In the genomic region with DNA sequence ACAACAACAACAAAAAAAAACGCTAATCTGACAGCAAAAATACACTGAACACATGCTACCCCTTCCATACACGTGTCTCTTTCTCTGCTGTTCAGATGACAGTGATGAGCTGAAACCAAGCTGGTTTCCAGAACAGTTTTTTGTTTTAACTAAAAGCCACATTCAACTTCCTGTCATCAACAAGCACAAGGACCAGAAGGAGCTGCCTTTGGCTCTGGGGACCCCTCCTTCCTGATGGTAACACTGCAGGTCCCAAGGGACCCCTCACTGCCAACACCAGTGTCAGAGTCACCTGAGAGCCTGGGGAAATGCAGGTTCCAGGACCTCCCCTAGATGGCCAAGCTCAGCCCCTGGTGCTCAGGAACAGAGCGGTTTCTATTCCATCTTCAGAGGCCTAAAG, we compare ENCODE assay signal across 9 cellular contexts. TPM values are rescaled to one million over a fixed set of nuclear protein-coding genes. Genes with fewer than 3 reads are reported as not detected.
DNase-seq lines count a peak whose midpoint lies in the region; ATAC-seq and TF ChIP-seq lines count a peak whose summit lies in the region.
"Had no signal": no experiment of that assay in that cellular context is flagged by ENCODE, and none has a peak within 500 bp of the region (broad histone marks: within the 10 kb centered on the region; RNA-seq: fewer than 3 reads in every experiment).

No MANE protein-coding gene starts in this region.

- H3K36me3 Mint-ChIP-seq in activated T-helper 2 cell treated with anti-CD3 and anti-CD28 coated beads, Interferon-gamma antibody, Interleukin-2, Interleukin-4, amounts not matched to agents 10 μg/mL and 5 μg/mL and 100 μg/mL, durations not matched to agents 14 hours and 24 hours and 36 hours (ENCODE audit: low read depth), result peaks cover 78% of the 10 kb centered on the region

- TF ChIP-seq POLR2A in thyroid gland (IDR thresholded peaks at IDR 0.05), result no peak

- no peaks in the 10 kb centered on the region for H3K9me3 ChIP-seq in thyroid gland
- H3K9me3 ChIP-seq in osteoblast (ENCODE audit: low read depth, low read length), result no peaks in the 10 kb centered on the region

- TF ChIP-seq CTCF in GM10266 (IDR thresholded peaks at IDR 0.05; ENCODE audit: control insufficient read depth, insufficient read depth, low read depth, missing control alignments), result no peak
- TF ChIP-seq CTCF in thyroid gland (IDR thresholded peaks at IDR 0.05), result no peak
- TF ChIP-seq CTCF in osteoblast (IDR thresholded peaks at IDR 0.05; ENCODE audit: extremely low read depth, low read depth, low read length), result no peak

- H3K4me1 ChIP-seq in thyroid gland (peaks cover 0 to 3% of the 10 kb centered on the region in 2 donors), osteoblast (ENCODE audit: insufficient read depth, low read length) (no peaks in the 10 kb centered on the region)

- no peaks in the 10 kb centered on the region for H3K27me3 Mint-ChIP-seq in activated T-helper 2 cell treated with anti-CD3 and anti-CD28 coated beads, Interferon-gamma antibody, Interleukin-2, Interleukin-4, amounts not matched to agents 10 μg/mL and 5 μg/mL and 100 μg/mL, durations not matched to agents 14 hours and 24 hours and 36 hours (ENCODE audit: low read depth)

- H3K27ac ChIP-seq in thyroid gland (no peak overlapping the region), osteoblast (ENCODE audit: low read depth, low read length) (no peak overlapping the region)

- peaks cover 41% of the 10 kb centered on the region for H3K4me1 Mint-ChIP-seq in activated T-helper 2 cell treated with anti-CD3 and anti-CD28 coated beads, Interferon-gamma antibody, Interleukin-2, Interleukin-4, amounts not matched to agents 10 μg/mL and 5 μg/mL and 100 μg/mL, durations not matched to agents 14 hours and 24 hours and 36 hours (ENCODE audit: low read depth)
- H3K4me1 Mint-ChIP-seq: nephron had no signal

- H3K79me2 ChIP-seq in osteoblast (ENCODE audit: insufficient read depth, low read length), result no peaks in the 10 kb centered on the region

- no peak overlapping the region for H3K4me2 ChIP-seq in osteoblast (ENCODE audit: insufficient read depth, low read length)

- H3K27me3 ChIP-seq in thyroid gland (no peaks in the 10 kb centered on the region), osteoblast (ENCODE audit: insufficient read depth, low read length) (no peaks in the 10 kb centered on the region)

- no peak overlapping the region for H2AFZ ChIP-seq in osteoblast (ENCODE audit: low read length)

- peak overlapping the region; percentile 54 for H3K4me3 Mint-ChIP-seq in activated T-helper 2 cell treated with anti-CD3 and anti-CD28 coated beads, Interferon-gamma antibody, Interleukin-2, Interleukin-4, amounts not matched to agents 10 μg/mL and 5 μg/mL and 100 μg/mL, durations not matched to agents 14 hours and 24 hours and 36 hours (ENCODE audit: low read depth)
- H3K4me3 Mint-ChIP-seq: nephron had no signal

- peak; percentile 86 for ATAC-seq in GM19438 (IDR thresholded peaks at IDR 0.05; ENCODE audit: low read depth, unreplicated experiment)
- peak; percentile 76 for ATAC-seq in HG03196 (IDR thresholded peaks at IDR 0.05; ENCODE audit: unreplicated experiment)

- H3K9me3 Mint-ChIP-seq in activated T-helper 2 cell treated with anti-CD3 and anti-CD28 coated beads, Interferon-gamma antibody, Interleukin-2, Interleukin-4, amounts not matched to agents 10 μg/mL and 5 μg/mL and 100 μg/mL, durations not matched to agents 14 hours and 24 hours and 36 hours, result no peaks in the 10 kb centered on the region
- H3K9me3 Mint-ChIP-seq: nephron had no signal

- H3K27ac Mint-ChIP-seq in activated T-helper 2 cell treated with anti-CD3 and anti-CD28 coated beads, Interferon-gamma antibody, Interleukin-2, Interleukin-4, amounts not matched to agents 10 μg/mL and 5 μg/mL and 100 μg/mL, durations not matched to agents 14 hours and 24 hours and 36 hours, result peak overlapping the region; percentile 82
- H3K27ac Mint-ChIP-seq: nephron had no signal

- intact Hi-C loops in activated T-helper 2 cell treated with anti-CD3 and anti-CD28 coated beads, Interferon-gamma antibody, Interleukin-2, Interleukin-4, amounts not matched to agents 10 μg/mL and 5 μg/mL and 100 μg/mL, durations not matched to agents 14 hours and 24 hours and 36 hours (cut with micrococcal nuclease), result no loop called here
- intact Hi-C loops in thyroid gland (cut with DNase I), result no loop called here

- WGBS in thyroid gland, 2 donors, result 76 to 81% methylated on average over 3 of the region's 3 CpGs

- H3K4me3 ChIP-seq in thyroid gland (replicated peaks in 1 of 3), result no peak overlapping the region
- no peak overlapping the region for H3K4me3 ChIP-seq in osteoblast (ENCODE audit: insufficient read depth, low read length)

- peak; percentile 55 for DNase-seq in GM10266 (ENCODE audit: extremely low spot score)
- DNase-seq in activated T-helper 2 cell treated with anti-CD3 and anti-CD28 coated beads, Interferon-gamma antibody, Interleukin-2, Interleukin-4, amounts not matched to agents 10 μg/mL and 5 μg/mL and 100 μg/mL, durations not matched to agents 14 hours and 24 hours and 36 hours (ENCODE audit: low spot score), result no peak
- DNase-seq in effector CD4-positive, alpha-beta T cell, result no peak
- DNase-seq in NCI-H2227 (lab: John Stamatoyannopoulos, UW; ENCODE audit: unreplicated experiment), result no peak
- no peak for DNase-seq in thyroid gland
- no peak for DNase-seq in osteoblast (ENCODE audit: insufficient read length, low spot score, missing footprints)

- H4K20me1 ChIP-seq in osteoblast (ENCODE audit: insufficient read depth, low read length), result no peaks in the 10 kb centered on the region

- H3K36me3 ChIP-seq in thyroid gland (peaks cover 11 to 19% of the 10 kb centered on the region in 2 donors), osteoblast (ENCODE audit: insufficient read depth, low read length) (no peaks in the 10 kb centered on the region)

RNA-seq across cellular contexts. Expression of gene CST7, which starts 6.0 kb away (rescaled TPM):
- total RNA-seq in activated T-helper 2 cell treated with anti-CD3 and anti-CD28 coated beads, Interferon-gamma antibody, Interleukin-2, Interleukin-4, amounts not matched to agents 10 μg/mL and 5 μg/mL and 100 μg/mL, durations not matched to agents 14 hours and 24 hours and 36 hours, result 115 and 121 TPM in 2 replicates
- total RNA-seq in thyroid gland, result 1 to 10 TPM; 1.3 to 3.6 (median 2.5) TPM
- total RNA-seq in osteoblast, result not detected in 2 replicates

RNA-seq across cellular contexts. Expression of gene APMAP, which starts 37.5 kb away (rescaled TPM):
- 48.5 and 48.8 TPM in 2 replicates for total RNA-seq in activated T-helper 2 cell treated with anti-CD3 and anti-CD28 coated beads, Interferon-gamma antibody, Interleukin-2, Interleukin-4, amounts not matched to agents 10 μg/mL and 5 μg/mL and 100 μg/mL, durations not matched to agents 14 hours and 24 hours and 36 hours
- total RNA-seq in thyroid gland (100 to 1,000 TPM; 171 to 205 (median 186) TPM), osteoblast (69.2 and 70.2 TPM in 2 replicates)

Comparison
In these comparisons a context has a peak if more than half of its experiments do, and no peak if none do; other contexts are left out.
1. RNA of gene CST7, which starts 6.0 kb away (total RNA-seq): 115 to 121 TPM in activated T-helper 2 cell treated with anti-CD3 and anti-CD28 coated beads, Interferon-gamma antibody, Interleukin-2, Interleukin-4, amounts not matched to agents 10 μg/mL and 5 μg/mL and 100 μg/mL, durations not matched to agents 14 hours and 24 hours and 36 hours; 1.3 to 3.6 TPM in thyroid gland and not detected in osteoblast; every median in the first group is over 10 times any median in the second.